Comparison of ENCODE assay signal across 20 cellular contexts in the genomic region with DNA sequence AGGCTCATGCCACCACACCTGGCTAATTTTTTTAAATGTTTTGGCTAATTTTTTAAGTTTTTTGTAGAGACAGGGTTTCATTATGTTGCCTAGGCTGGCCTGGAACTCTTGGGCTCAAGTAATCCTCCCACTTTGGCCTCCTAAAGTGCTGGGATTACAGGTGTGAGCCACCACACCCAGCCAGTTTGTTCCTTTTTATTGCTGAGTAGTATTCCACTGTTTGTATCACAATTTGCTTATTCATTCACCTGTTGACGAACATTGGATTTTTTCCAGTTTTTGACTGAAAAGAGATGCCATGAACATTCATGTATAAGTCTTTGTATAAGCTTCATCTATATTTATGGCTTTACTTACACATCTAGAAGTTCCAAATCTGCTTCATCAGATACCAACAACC.
"Had no signal": no experiment of that assay in that cellular context is flagged by ENCODE, and none has a peak within 500 bp of the region (broad histone marks: within the 10 kb centered on the region; RNA-seq: fewer than 3 reads in every experiment).

No MANE protein-coding gene starts in this region.

- H3K9me3 Mint-ChIP-seq: activated T-cell treated with anti-CD3 and anti-CD28 coated beads, Interleukin-2, amount 50 U/mL, for 4 hours; endodermal cell; naive B cell had no signal

- H3K27ac ChIP-seq: coronary artery, esophagus squamous epithelium, left lung, VCaP had no signal

- H3K27me3 ChIP-seq: esophagus squamous epithelium, gastrocnemius medialis, left lung had no signal

- ATAC-seq: activated CD4-positive, CD25-positive, alpha-beta regulatory T cell treated with anti-CD3 and anti-CD28 coated beads, Interleukin-2, amount 50 U/mL, for 24 hours; activated naive CD4-positive, alpha-beta T cell treated with anti-CD3 and anti-CD28 coated beads, Interleukin-2, amount 50 U/mL, for 72 hours; activated T-cell treated with anti-CD3 and anti-CD28 coated beads, Interleukin-2, amount 50 U/mL, for 4 hours; gastrocnemius medialis; left lung; stimulated activated naive B cell treated with anti-CD40 and anti-IgM and Interleukin-4, amounts not matched to agents 10 μg/mL and 1 μg/mL and 100 μg/mL, for 72 hours had no signal

- H3K9me3 ChIP-seq: esophagus squamous epithelium, gastrocnemius medialis, left lung had no signal

- DNase-seq: activated CD4-positive, alpha-beta T cell treated with anti-CD3 and anti-CD28 coated beads, Interleukin-2, amount 50 U/mL, for 1 hour; activated gamma-delta T cell; activated T-cell treated with anti-CD3 and anti-CD28 coated beads, Interleukin-2, amount 50 U/mL, for 4 hours; amygdala; cerebellar nuclear complex; endodermal cell; esophagus squamous epithelium; gastrocnemius medialis; hippocampal formation; kidney glomerular epithelial cell; left lung; naive B cell; stimulated activated CD4-positive, alpha-beta T cell treated with anti-CD3 and anti-CD28 coated beads, Interleukin-2, amount 100 ng/mL, for 48 hours; stimulated activated CD8-positive, alpha-beta memory T cell treated with anti-CD3 and anti-CD28 coated beads, Interleukin-4, amount 100 ng/mL, for 48 hours; stimulated activated naive B cell treated with anti-CD40 and anti-IgM and Interleukin-4, amounts not matched to agents 10 μg/mL and 1 μg/mL and 100 μg/mL, for 72 hours had no signal

- H3K4me3 Mint-ChIP-seq: activated T-cell treated with anti-CD3 and anti-CD28 coated beads, Interleukin-2, amount 50 U/mL, for 4 hours; endodermal cell; stimulated activated naive B cell treated with anti-CD40 and anti-IgM and Interleukin-4, amounts not matched to agents 10 μg/mL and 1 μg/mL and 100 μg/mL, for 72 hours had no signal

- H3K27me3 Mint-ChIP-seq: naive B cell; stimulated activated naive B cell treated with anti-CD40 and anti-IgM and Interleukin-4, amounts not matched to agents 10 μg/mL and 1 μg/mL and 100 μg/mL, for 72 hours had no signal

- H3K4me3 ChIP-seq: coronary artery, esophagus squamous epithelium, gastrocnemius medialis, left lung, lung had no signal

- H3K27ac Mint-ChIP-seq: stimulated activated naive B cell treated with anti-CD40 and anti-IgM and Interleukin-4, amounts not matched to agents 10 μg/mL and 1 μg/mL and 100 μg/mL, for 72 hours had no signal
